ENCODE assay signal across 1 cellular context in genomic region chrX:123959281-123960063, GRCh38.
TF ChIP-seq lines count a peak whose summit lies in the region.

No MANE protein-coding gene starts in this region.

TF ChIP-seq in K562, 482 proteins besides CTCF, POLR2A, EP300 and RAD21 (continued from another document and continues in another):
- TF ChIP-seq ZNF449 (CRISPR knock-in tag; IDR thresholded peaks at IDR 0.05) = no peak
- TF ChIP-seq, protein P1, sequence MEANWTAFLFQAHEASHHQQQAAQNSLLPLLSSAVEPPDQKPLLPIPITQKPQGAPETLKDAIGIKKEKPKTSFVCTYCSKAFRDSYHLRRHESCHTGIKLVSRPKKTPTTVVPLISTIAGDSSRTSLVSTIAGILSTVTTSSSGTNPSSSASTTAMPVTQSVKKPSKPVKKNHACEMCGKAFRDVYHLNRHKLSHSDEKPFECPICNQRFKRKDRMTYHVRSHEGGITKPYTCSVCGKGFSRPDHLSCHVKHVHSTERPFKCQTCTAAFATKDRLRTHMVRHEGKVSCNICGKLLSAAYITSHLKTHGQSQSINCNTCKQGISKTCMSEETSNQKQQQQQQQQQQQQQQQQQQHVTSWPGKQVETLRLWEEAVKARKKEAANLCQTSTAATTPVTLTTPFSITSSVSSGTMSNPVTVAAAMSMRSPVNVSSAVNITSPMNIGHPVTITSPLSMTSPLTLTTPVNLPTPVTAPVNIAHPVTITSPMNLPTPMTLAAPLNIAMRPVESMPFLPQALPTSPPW (CRISPR knock-in tag; IDR thresholded peaks at IDR 0.05) = peak; percentile 67
- TF ChIP-seq ZNF561 (CRISPR knock-in tag; conservative IDR thresholded peaks at IDR 0.05) = no peak
- no peak for TF ChIP-seq NR0B1 (IDR thresholded peaks at IDR 0.05; ENCODE audit: partially characterized antibody)
- TF ChIP-seq, protein P2, sequence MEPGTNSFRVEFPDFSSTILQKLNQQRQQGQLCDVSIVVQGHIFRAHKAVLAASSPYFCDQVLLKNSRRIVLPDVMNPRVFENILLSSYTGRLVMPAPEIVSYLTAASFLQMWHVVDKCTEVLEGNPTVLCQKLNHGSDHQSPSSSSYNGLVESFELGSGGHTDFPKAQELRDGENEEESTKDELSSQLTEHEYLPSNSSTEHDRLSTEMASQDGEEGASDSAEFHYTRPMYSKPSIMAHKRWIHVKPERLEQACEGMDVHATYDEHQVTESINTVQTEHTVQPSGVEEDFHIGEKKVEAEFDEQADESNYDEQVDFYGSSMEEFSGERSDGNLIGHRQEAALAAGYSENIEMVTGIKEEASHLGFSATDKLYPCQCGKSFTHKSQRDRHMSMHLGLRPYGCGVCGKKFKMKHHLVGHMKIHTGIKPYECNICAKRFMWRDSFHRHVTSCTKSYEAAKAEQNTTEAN (CRISPR knock-in tag; IDR thresholded peaks at IDR 0.05) = no peak
- TF ChIP-seq NBN (IDR thresholded peaks at IDR 0.05; ENCODE audit: low read depth) = no peak
- no peak for TF ChIP-seq PCBP1 (IDR thresholded peaks at IDR 0.05; ENCODE audit: low read depth, low read length, poor library complexity, severe bottlenecking)
- TF ChIP-seq CHD1 (IDR thresholded peaks at IDR 0.05; ENCODE audit: low read length) = no peak
- TF ChIP-seq ESRRB (CRISPR knock-in tag; IDR thresholded peaks at IDR 0.05; ENCODE audit: borderline replicate concordance) = no peak
- peak; percentile 31 for TF ChIP-seq TBP (optimal IDR thresholded peaks at IDR 0.05; ENCODE audit: low read depth, low read length)
- TF ChIP-seq RBM39 (optimal IDR thresholded peaks at IDR 0.05; ENCODE audit: low read depth, low read length) = no peak
- no peak for TF ChIP-seq FOS (IDR thresholded peaks at IDR 0.05; ENCODE audit: extremely low read depth, insufficient read length)
- TF ChIP-seq RAD51 (IDR thresholded peaks at IDR 0.05; ENCODE audit: borderline replicate concordance, low read depth) = no peak
- TF ChIP-seq, protein P3, sequence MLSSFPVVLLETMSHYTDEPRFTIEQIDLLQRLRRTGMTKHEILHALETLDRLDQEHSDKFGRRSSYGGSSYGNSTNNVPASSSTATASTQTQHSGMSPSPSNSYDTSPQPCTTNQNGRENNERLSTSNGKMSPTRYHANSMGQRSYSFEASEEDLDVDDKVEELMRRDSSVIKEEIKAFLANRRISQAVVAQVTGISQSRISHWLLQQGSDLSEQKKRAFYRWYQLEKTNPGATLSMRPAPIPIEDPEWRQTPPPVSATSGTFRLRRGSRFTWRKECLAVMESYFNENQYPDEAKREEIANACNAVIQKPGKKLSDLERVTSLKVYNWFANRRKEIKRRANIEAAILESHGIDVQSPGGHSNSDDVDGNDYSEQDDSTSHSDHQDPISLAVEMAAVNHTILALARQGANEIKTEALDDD (IDR thresholded peaks at IDR 0.05) = no peak
- TF ChIP-seq TAF9B (IDR thresholded peaks at IDR 0.05; ENCODE audit: partially characterized antibody) = no peak
- TF ChIP-seq RBM17 (IDR thresholded peaks at IDR 0.05; ENCODE audit: borderline replicate concordance, low read depth, low read length) = no peak
- peak; percentile 53; the same call in 1 of the 2 replicates for TF ChIP-seq NFRKB (IDR thresholded peaks at IDR 0.05; ENCODE audit: low read depth)
- peak; percentile 23; the same call in 1 of the 2 replicates for TF ChIP-seq L3MBTL2 (IDR thresholded peaks at IDR 0.05)
- no peak for TF ChIP-seq CHD4 (IDR thresholded peaks at IDR 0.05; ENCODE audit: insufficient read depth, insufficient replicate concordance, low read depth, low read length, poor library complexity, severe bottlenecking)
- no peak for TF ChIP-seq STAT5A (IDR thresholded peaks at IDR 0.05; ENCODE audit: borderline replicate concordance, low read length)
- TF ChIP-seq, protein P4, sequence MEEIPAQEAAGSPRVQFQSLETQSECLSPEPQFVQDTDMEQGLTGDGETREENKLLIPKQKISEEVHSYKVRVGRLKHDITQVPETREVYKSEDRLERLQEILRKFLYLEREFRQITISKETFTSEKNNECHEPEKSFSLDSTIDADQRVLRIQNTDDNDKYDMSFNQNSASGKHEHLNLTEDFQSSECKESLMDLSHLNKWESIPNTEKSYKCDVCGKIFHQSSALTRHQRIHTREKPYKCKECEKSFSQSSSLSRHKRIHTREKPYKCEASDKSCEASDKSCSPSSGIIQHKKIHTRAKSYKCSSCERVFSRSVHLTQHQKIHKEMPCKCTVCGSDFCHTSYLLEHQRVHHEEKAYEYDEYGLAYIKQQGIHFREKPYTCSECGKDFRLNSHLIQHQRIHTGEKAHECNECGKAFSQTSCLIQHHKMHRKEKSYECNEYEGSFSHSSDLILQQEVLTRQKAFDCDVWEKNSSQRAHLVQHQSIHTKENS (CRISPR knock-in tag; IDR thresholded peaks at IDR 0.05) = no peak
- TF ChIP-seq ZNF551 (CRISPR knock-in tag; IDR thresholded peaks at IDR 0.05) = no peak
- no peak for TF ChIP-seq ZNF347 (CRISPR knock-in tag; IDR thresholded peaks at IDR 0.05; ENCODE audit: low read depth)
- no peak for TF ChIP-seq ZKSCAN1 (IDR thresholded peaks at IDR 0.05; ENCODE audit: low read depth, low read length)
- TF ChIP-seq, protein P5, sequence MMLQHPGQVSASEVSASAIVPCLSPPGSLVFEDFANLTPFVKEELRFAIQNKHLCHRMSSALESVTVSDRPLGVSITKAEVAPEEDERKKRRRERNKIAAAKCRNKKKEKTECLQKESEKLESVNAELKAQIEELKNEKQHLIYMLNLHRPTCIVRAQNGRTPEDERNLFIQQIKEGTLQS (IDR thresholded peaks at IDR 0.05) = no peak
- TF ChIP-seq, protein P5 (CRISPR knock-in tag; conservative IDR thresholded peaks at IDR 0.05) = no peak
- peak; percentile 69; the same call in 1 of the 2 replicates for TF ChIP-seq ZC3H4 (CRISPR knock-in tag; IDR thresholded peaks at IDR 0.05; ENCODE audit: borderline replicate concordance)
- no peak for TF ChIP-seq ZNF764 (CRISPR knock-in tag; IDR thresholded peaks at IDR 0.05; ENCODE audit: low read depth)
- TF ChIP-seq KHSRP (IDR thresholded peaks at IDR 0.05) = no peak
- no peak for TF ChIP-seq SRSF7 (optimal IDR thresholded peaks at IDR 0.05; ENCODE audit: low read depth, low read length)
- no peak for TF ChIP-seq CBFA2T2 (conservative IDR thresholded peaks at IDR 0.05)
- TF ChIP-seq NR4A1 (CRISPR knock-in tag; IDR thresholded peaks at IDR 0.05) = no peak
- TF ChIP-seq NR4A1 (tag; IDR thresholded peaks at IDR 0.05) = no peak
- TF ChIP-seq UBTF (IDR thresholded peaks at IDR 0.05; ENCODE audit: borderline replicate concordance in 1 of 2, low read depth in 2 of 2, low read length in 2 of 2) = peak in 1 of 2 experiments; percentile 42; a peak in 1 of 4 replicates
- no peak for TF ChIP-seq PTTG1 (tag; IDR thresholded peaks at IDR 0.05; ENCODE audit: low read depth)
- TF ChIP-seq ZNF766 (CRISPR knock-in tag; conservative IDR thresholded peaks at IDR 0.05) = 0 out of 2 replicates have a peak, but pooled peaks have one; percentile 6
- TF ChIP-seq FOXA3 (CRISPR knock-in tag; conservative IDR thresholded peaks at IDR 0.05 in 1 of 2, IDR thresholded peaks at IDR 0.05 in 1 of 2) = no peak
- TF ChIP-seq, protein P6, sequence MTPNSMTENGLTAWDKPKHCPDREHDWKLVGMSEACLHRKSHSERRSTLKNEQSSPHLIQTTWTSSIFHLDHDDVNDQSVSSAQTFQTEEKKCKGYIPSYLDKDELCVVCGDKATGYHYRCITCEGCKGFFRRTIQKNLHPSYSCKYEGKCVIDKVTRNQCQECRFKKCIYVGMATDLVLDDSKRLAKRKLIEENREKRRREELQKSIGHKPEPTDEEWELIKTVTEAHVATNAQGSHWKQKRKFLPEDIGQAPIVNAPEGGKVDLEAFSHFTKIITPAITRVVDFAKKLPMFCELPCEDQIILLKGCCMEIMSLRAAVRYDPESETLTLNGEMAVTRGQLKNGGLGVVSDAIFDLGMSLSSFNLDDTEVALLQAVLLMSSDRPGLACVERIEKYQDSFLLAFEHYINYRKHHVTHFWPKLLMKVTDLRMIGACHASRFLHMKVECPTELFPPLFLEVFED (CRISPR knock-in tag; conservative IDR thresholded peaks at IDR 0.05) = 0 out of 2 replicates have a peak, but pooled peaks have one; percentile 22
- TF ChIP-seq MTA3 (IDR thresholded peaks at IDR 0.05; ENCODE audit: borderline replicate concordance) = no peak
- TF ChIP-seq HNRNPH1 (optimal IDR thresholded peaks at IDR 0.05; ENCODE audit: low read depth, low read length) = no peak
- TF ChIP-seq YBX1 (IDR thresholded peaks at IDR 0.05) = no peak
- TF ChIP-seq IRF2 (CRISPR knock-in tag; IDR thresholded peaks at IDR 0.05) = no peak
- TF ChIP-seq CSDE1 (IDR thresholded peaks at IDR 0.05) = no peak
- peak; percentile 48 to 65 for TF ChIP-seq NRF1 (conservative IDR thresholded peaks at IDR 0.05 in 1 of 2, IDR thresholded peaks at IDR 0.05 in 1 of 2)
- TF ChIP-seq DEAF1 (CRISPR knock-in tag; IDR thresholded peaks at IDR 0.05) = no peak
- TF ChIP-seq ZNF212 (CRISPR knock-in tag; IDR thresholded peaks at IDR 0.05) = no peak
- TF ChIP-seq HLTF (IDR thresholded peaks at IDR 0.05) = no peak
- no peak for TF ChIP-seq NR1H2 (CRISPR knock-in tag; IDR thresholded peaks at IDR 0.05)
- no peak for TF ChIP-seq SETDB1 (IDR thresholded peaks at IDR 0.05; ENCODE audit: low read length)
- TF ChIP-seq, protein P7, sequence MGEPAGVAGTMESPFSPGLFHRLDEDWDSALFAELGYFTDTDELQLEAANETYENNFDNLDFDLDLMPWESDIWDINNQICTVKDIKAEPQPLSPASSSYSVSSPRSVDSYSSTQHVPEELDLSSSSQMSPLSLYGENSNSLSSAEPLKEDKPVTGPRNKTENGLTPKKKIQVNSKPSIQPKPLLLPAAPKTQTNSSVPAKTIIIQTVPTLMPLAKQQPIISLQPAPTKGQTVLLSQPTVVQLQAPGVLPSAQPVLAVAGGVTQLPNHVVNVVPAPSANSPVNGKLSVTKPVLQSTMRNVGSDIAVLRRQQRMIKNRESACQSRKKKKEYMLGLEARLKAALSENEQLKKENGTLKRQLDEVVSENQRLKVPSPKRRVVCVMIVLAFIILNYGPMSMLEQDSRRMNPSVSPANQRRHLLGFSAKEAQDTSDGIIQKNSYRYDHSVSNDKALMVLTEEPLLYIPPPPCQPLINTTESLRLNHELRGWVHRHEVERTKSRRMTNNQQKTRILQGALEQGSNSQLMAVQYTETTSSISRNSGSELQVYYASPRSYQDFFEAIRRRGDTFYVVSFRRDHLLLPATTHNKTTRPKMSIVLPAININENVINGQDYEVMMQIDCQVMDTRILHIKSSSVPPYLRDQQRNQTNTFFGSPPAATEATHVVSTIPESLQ (CRISPR knock-in tag; IDR thresholded peaks at IDR 0.05) = no peak
- TF ChIP-seq ZBTB12 (CRISPR knock-in tag; IDR thresholded peaks at IDR 0.05) = no peak
- no peak for TF ChIP-seq ESRRA (IDR thresholded peaks at IDR 0.05; ENCODE audit: borderline replicate concordance, low read depth)
